9 cellular contexts compared by ENCODE assay signal in genomic region chr14:26984318-26985177, GRCh38.
A peak's percentile ranks its signal among the peaks of the same experiment; 100 is the strongest.
DNase-seq lines count a peak whose midpoint lies in the region; ATAC-seq, FAIRE-seq and TF ChIP-seq lines count a peak whose summit lies in the region.
"Had no signal": no experiment of that assay in that cellular context is flagged by ENCODE, and none has a peak within 500 bp of the region (broad histone marks: within the 10 kb centered on the region; RNA-seq: fewer than 3 reads in every experiment).

No MANE protein-coding gene starts in this region.

- H3K9me3 ChIP-seq in HEK293 (ENCODE audit: control insufficient read depth, insufficient read depth, low read depth, low read length), result no peaks in the 10 kb centered on the region
- H3K9me3 ChIP-seq in CD4-positive, alpha-beta T cell (ENCODE audit: control insufficient read depth, low read length), result peaks cover 4% of the 10 kb centered on the region

- no peaks in the 10 kb centered on the region for H3K27me3 ChIP-seq in CD4-positive, alpha-beta T cell (ENCODE audit: control insufficient read depth, insufficient read depth, low read length)

- DNase-seq in D721Med (ENCODE audit: insufficient read length, low spot score) (no peak), NCI-H2227 treated with DMSO at 0.1 percent for 48 hours (lab: John Stamatoyannopoulos, UW) (peak; percentile 69), amygdala (lab: John Stamatoyannopoulos, UW) (peak in 37 of 56 donors; percentile 0 to 82 (median 25)), hypothalamus (lab: John Stamatoyannopoulos, UW) (peak in 33 of 51 donors; percentile 1 to 73 (median 40)), smooth muscle cell of the brain vasculature (ENCODE audit: low read depth, low spot score) (peak; percentile 37)
- no peak for DNase-seq in CD4-positive, alpha-beta T cell
- DNase-seq: activated B cell treated with CpG ODN at 0.5 μM for 24 hours had no signal

- no peaks in the 10 kb centered on the region for H3K27me3 Mint-ChIP-seq in CD4-positive, alpha-beta T cell
- H3K27me3 Mint-ChIP-seq: activated B cell treated with CpG ODN at 0.5 μM for 24 hours had no signal

- no peaks in the 10 kb centered on the region for H3K36me3 ChIP-seq in HEK293 (ENCODE audit: control insufficient read depth in 2 of 2, insufficient read depth in 1 of 2, low read length in 2 of 2)

- H3K9me3 Mint-ChIP-seq in CD4-positive, alpha-beta T cell, result peaks cover 5% of the 10 kb centered on the region

- TF ChIP-seq CTCF in D721Med (IDR thresholded peaks at IDR 0.05; ENCODE audit: insufficient read depth, missing control alignments) (peak; percentile 82), HEK293 (tag by site-specific recombination; IDR thresholded peaks at IDR 0.05) (no peak)
- no peak for TF ChIP-seq CTCF in CD4-positive, alpha-beta T cell (IDR thresholded peaks at IDR 0.05)

- intact Hi-C loops in CD4-positive, alpha-beta T cell (cut with DNase I, micrococcal nuclease), result no loop called here

- H3K27ac Mint-ChIP-seq in CD4-positive, alpha-beta T cell, result no peak overlapping the region
- H3K27ac Mint-ChIP-seq: activated B cell treated with CpG ODN at 0.5 μM for 24 hours had no signal

- H3K27ac ChIP-seq in HEK293 (ENCODE audit: extremely low read depth, low read depth, low read length), result no peak overlapping the region
- no peak overlapping the region for H3K27ac ChIP-seq in CD4-positive, alpha-beta T cell (ENCODE audit: low read depth, low read length)

- no peak for ATAC-seq in GM18867 (IDR thresholded peaks at IDR 0.05; ENCODE audit: unreplicated experiment)
- no peak for ATAC-seq in CD4-positive, alpha-beta T cell (ENCODE audit: poor library complexity)

- no peaks in the 10 kb centered on the region for H3K4me1 Mint-ChIP-seq in CD4-positive, alpha-beta T cell (ENCODE audit: low read depth)
- H3K4me1 Mint-ChIP-seq: activated B cell treated with CpG ODN at 0.5 μM for 24 hours had no signal

- H3K4me3 Mint-ChIP-seq in CD4-positive, alpha-beta T cell, result no peak overlapping the region
- H3K4me3 Mint-ChIP-seq: activated B cell treated with CpG ODN at 0.5 μM for 24 hours had no signal

- FAIRE-seq in D721Med (lab: Jason Lieb, UNC), result peak; percentile 71

- no peaks in the 10 kb centered on the region for H3K36me3 Mint-ChIP-seq in CD4-positive, alpha-beta T cell (ENCODE audit: low read depth)

- no peaks in the 10 kb centered on the region for H3K4me1 ChIP-seq in HEK293 (ENCODE audit: control insufficient read depth, insufficient read depth, low read length)

- POLR2A ChIA-PET in HEK293 (lab: Yijun Ruan, JAX), result no interaction called here
- POLR2A ChIA-PET in CD4-positive, alpha-beta T cell (lab: Charles Lee), result no interaction called here

- CTCF ChIA-PET in HEK293 (lab: Yijun Ruan, JAX), result interaction anchor here (0.6 to 1.6 kb wide), 12 partner anchors 8 to 1850 kb away, joined by 3 to 7 read pairs (median 4); no protein-coding TSS in a partner anchor
- CTCF ChIA-PET in CD4-positive, alpha-beta T cell (lab: Charles Lee), result no interaction called here

- H3K4me3 ChIP-seq in HEK293 (ENCODE audit: low read depth, low read length), result no peak overlapping the region

TF ChIP-seq in HEK293, 187 proteins besides CTCF, POLR2A, EP300 and RAD21:
- TF ChIP-seq ZSCAN4 (tag by site-specific recombination; IDR thresholded peaks at IDR 0.05), result peak; percentile 83
- TF ChIP-seq GLI2 (tag by site-specific recombination; IDR thresholded peaks at IDR 0.05; ENCODE audit: borderline replicate concordance, low read depth), result no peak
- TF ChIP-seq ZNF654 (tag by site-specific recombination; IDR thresholded peaks at IDR 0.05; ENCODE audit: low read depth), result peak; percentile 57
- no peak for TF ChIP-seq ZNF629 (tag by site-specific recombination; IDR thresholded peaks at IDR 0.05)
- TF ChIP-seq ZNF621 (tag by site-specific recombination; IDR thresholded peaks at IDR 0.05), result no peak

Comparison
In these comparisons a context has a peak if more than half of its experiments do, and no peak if none do; other contexts are left out.
1. DNase-seq: peak in NCI-H2227 treated with DMSO at 0.1 percent for 48 hours (single experiment), amygdala (37 of 56), hypothalamus (33 of 51) and smooth muscle cell of the brain vasculature (single experiment); none in D721Med (single experiment) and CD4-positive, alpha-beta T cell (0 of 10).